13 cellular contexts compared by ENCODE assay signal in the genomic region with DNA sequence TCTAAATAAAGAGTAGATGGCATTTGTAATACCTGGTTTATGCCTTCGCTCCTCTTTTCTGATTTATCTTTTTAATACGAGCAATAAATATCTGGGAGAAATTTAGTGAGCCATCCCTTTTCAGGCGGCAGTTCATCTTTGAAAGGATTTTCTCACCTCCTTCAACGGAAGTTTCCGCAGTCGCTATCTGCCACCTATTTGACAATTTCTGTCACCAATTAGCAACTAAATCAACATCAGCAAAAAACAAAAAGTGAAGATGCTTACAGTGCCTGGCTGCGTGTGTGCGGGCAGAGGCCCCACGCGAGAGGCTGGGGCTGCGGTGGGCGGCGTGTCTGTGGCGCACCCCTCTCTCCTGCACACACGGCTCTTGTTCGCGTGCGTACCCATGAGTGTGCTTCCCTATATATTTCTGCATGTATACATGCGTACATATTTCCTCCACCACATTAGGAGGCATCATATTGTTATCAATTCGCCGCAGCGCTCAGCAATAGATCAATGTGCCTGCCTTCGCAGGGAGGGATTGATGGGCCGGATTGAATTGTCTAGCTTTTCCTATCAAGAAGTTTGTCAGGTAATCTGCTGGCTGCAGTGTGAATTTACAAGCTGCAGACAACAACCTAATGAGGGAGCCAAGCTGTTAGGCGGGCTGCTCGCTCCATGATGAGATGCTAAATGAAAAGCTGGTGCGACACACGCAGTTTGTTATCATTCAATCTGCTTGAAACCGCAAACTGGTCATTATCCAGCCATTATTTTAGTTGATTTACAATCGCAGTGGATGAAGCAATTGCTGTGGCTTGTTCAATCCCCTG.
DNase-seq lines count a peak whose midpoint lies in the region; TF ChIP-seq lines count a peak whose summit lies in the region.
"Had no signal": no experiment of that assay in that cellular context is flagged by ENCODE, and none has a peak within 500 bp of the region (broad histone marks: within the 10 kb centered on the region; RNA-seq: fewer than 3 reads in every experiment).

No MANE protein-coding gene starts in this region.

- WGBS in SK-N-SH (ENCODE audit: low lambda C conversion rate): 88% methylated on average over 30 of the region's 30 CpGs

- H3K4me2 ChIP-seq in SK-N-SH: no peak overlapping the region

- intact Hi-C loops in colonic mucosa (cut with DNase I): no loop called here

- H3K27me3 ChIP-seq in iPS-15b (ENCODE audit: control insufficient read depth, insufficient read depth, low read length): peaks cover 66% of the 10 kb centered on the region
- peaks cover 48% of the 10 kb centered on the region for H3K27me3 ChIP-seq in colonic mucosa
- no peaks in the 10 kb centered on the region for H3K27me3 ChIP-seq in SK-N-SH (ENCODE audit: insufficient read depth)

- H3F3A ChIP-seq in SK-N-SH (replicated peaks; ENCODE audit: insufficient read depth): no peaks in the 10 kb centered on the region

- H3K9me3 ChIP-seq in iPS-15b (ENCODE audit: control insufficient read depth, insufficient read depth, low read length) (no peaks in the 10 kb centered on the region), colonic mucosa (no peaks in the 10 kb centered on the region), SK-N-SH (no peaks in the 10 kb centered on the region)

- H3K9ac ChIP-seq in iPS-15b (ENCODE audit: low read depth, low read length) (no peak overlapping the region), colonic mucosa (ENCODE audit: low read depth in 2 of 2, low read length in 2 of 2) (no peak overlapping the region), SK-N-SH (no peak overlapping the region)

- no peak for TF ChIP-seq EP300 in SK-N-SH (IDR thresholded peaks at IDR 0.05; ENCODE audit: borderline replicate concordance in 1 of 2, low read depth in 1 of 2, low read length in 1 of 2)

- H2AFZ ChIP-seq in SK-N-SH (ENCODE audit: low read depth): no peak overlapping the region

- peak; percentile 14 for DNase-seq in AG20443 (ENCODE audit: low spot score)
- peak; percentile 46 for DNase-seq in GM04504 (ENCODE audit: low read depth)
- DNase-seq in NCI-H748 treated with DMSO at 0.1 percent for 48 hours (lab: John Stamatoyannopoulos, UW): peak; percentile 61
- no peak for DNase-seq in colonic mucosa
- no peak for DNase-seq in SK-N-SH
- DNase-seq in cerebellar nuclear complex (lab: John Stamatoyannopoulos, UW): no peak
- DNase-seq in T-helper 2 cell: no peak
- DNase-seq: activated gamma-delta T cell, GOT3, NCI-H446, SHP77, WERI-Rb-1 had no signal

- TF ChIP-seq CTCF in colonic mucosa (IDR thresholded peaks at IDR 0.05) (no peak), SK-N-SH (IDR thresholded peaks at IDR 0.05) (no peak)

- POLR2A ChIA-PET in SK-N-SH (lab: Yijun Ruan, JAX): no interaction called here

- H3K36me3 ChIP-seq in iPS-15b (ENCODE audit: control insufficient read depth, insufficient read depth, low read length) (no peaks in the 10 kb centered on the region), colonic mucosa (no peaks in the 10 kb centered on the region), SK-N-SH (replicated peaks in 1 of 2; ENCODE audit: control insufficient read depth in 1 of 2, insufficient read depth in 2 of 2, low read length in 1 of 2) (no peaks in the 10 kb centered on the region)
- H3K36me3 ChIP-seq: WERI-Rb-1 had no signal

- H3K27ac ChIP-seq in colonic mucosa (no peak overlapping the region), SK-N-SH (ENCODE audit: low read depth in 2 of 2, low read length in 1 of 2) (no peak overlapping the region)
- H3K27ac ChIP-seq: WERI-Rb-1 had no signal

- no peaks in the 10 kb centered on the region for H4K20me1 ChIP-seq in SK-N-SH (ENCODE audit: insufficient read depth)

- H3K4me3 ChIP-seq in iPS-15b (ENCODE audit: low read depth, low read length): peak overlapping the region; percentile 3
- no peak overlapping the region for H3K4me3 ChIP-seq in colonic mucosa
- no peak overlapping the region for H3K4me3 ChIP-seq in SK-N-SH (ENCODE audit: low read depth in 2 of 2, low read length in 1 of 2)

- CTCF ChIA-PET in SK-N-SH (lab: Yijun Ruan, JAX): interaction anchor here (3.7 kb wide), 1 partner anchor 17 kb away, joined by 17 read pairs; no protein-coding TSS in a partner anchor

- H3K79me2 ChIP-seq in SK-N-SH (ENCODE audit: insufficient read depth): no peaks in the 10 kb centered on the region

- no peaks in the 10 kb centered on the region for H3K9me2 ChIP-seq in SK-N-SH

- H3K4me1 ChIP-seq in iPS-15b (ENCODE audit: control insufficient read depth, insufficient read depth, low read length) (peaks cover 30% of the 10 kb centered on the region), colonic mucosa (peaks cover 3% of the 10 kb centered on the region), SK-N-SH (ENCODE audit: control insufficient read depth in 1 of 2, insufficient read depth in 2 of 2, low read depth in 1 of 2, low read length in 1 of 2) (no peaks in the 10 kb centered on the region; a peak in 1 of 4 replicates)

- TF ChIP-seq RAD21 in SK-N-SH (IDR thresholded peaks at IDR 0.05; ENCODE audit: low read length): no peak

TF ChIP-seq in SK-N-SH, 30 proteins besides CTCF, POLR2A, EP300 and RAD21:
- no peak for TF ChIP-seq NRF1 (IDR thresholded peaks at IDR 0.05; ENCODE audit: low read depth, low read length)
TF ChIP-seq in SK-N-SH: peak in this region for 0.

Comparison
In these comparisons a context has a peak if more than half of its experiments do, and no peak if none do; other contexts are left out.
1. DNase-seq: peak in AG20443 (single experiment), GM04504 (single experiment) and NCI-H748 treated with DMSO at 0.1 percent for 48 hours (single experiment); none in colonic mucosa (single experiment), SK-N-SH (single experiment), cerebellar nuclear complex (0 of 2) and T-helper 2 cell (0 of 5).